In the genomic region with DNA sequence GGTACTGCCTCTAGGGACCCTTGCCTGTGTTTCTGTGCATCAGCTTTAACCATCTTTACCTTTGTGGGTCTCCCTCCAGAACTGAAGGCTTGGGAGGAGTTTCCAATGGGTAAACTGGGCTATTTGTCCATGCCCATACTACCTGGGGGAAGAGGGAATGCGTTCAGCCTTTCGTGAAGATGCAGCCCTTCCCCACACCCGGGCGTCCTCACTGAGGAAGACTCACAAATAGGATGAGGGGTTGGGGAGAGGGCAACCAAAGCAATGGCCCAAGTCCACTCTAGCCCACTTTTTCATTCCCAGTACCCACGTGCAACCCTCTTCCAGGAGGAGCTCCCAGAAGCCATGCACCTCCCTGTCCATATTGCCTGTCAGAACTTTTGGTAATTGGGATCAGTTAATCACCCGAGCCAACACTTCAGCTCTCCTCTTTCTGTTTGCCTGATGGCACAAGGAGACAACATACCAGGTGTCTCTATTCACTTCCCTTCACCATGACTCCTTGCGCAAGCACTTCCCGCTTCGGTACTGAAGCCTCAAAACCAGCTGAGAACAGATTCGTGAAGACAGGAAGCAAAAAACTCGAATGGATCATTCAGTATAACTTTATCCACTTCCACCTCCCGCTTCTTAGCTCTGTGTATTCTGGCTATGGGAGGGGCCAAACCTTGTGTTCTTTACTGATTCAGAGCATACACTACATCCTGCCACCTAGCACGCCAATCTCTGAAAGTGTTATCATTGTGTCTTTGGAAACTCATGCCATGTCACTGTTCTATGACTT, we compare ENCODE assay signal across 14 cellular contexts.
DNase-seq lines count a peak whose midpoint lies in the region; ATAC-seq and TF ChIP-seq lines count a peak whose summit lies in the region.
"Had no signal": no experiment of that assay in that cellular context is flagged by ENCODE, and none has a peak within 500 bp of the region (broad histone marks: within the 10 kb centered on the region; RNA-seq: fewer than 3 reads in every experiment).

No MANE protein-coding gene starts in this region.

- no peak for TF ChIP-seq CTCF in OCI-LY3 (IDR thresholded peaks at IDR 0.05; ENCODE audit: low read depth, low read length)

- H4K20me1 ChIP-seq in OCI-LY3 (ENCODE audit: insufficient read depth, low read length), result no peaks in the 10 kb centered on the region

- H3K9ac ChIP-seq in OCI-LY3 (ENCODE audit: low read length), result no peak overlapping the region

- no peaks in the 10 kb centered on the region for H3K27me3 ChIP-seq in OCI-LY3 (ENCODE audit: low read depth, low read length)

- H3K27me3 Mint-ChIP-seq in effector memory CD8-positive, alpha-beta T cell, result peaks cover 6 to 9% of the 10 kb centered on the region in 2 donors

- no peak overlapping the region for H3K27ac ChIP-seq in OCI-LY3 (ENCODE audit: low read length)

- H3K9me3 Mint-ChIP-seq in effector memory CD8-positive, alpha-beta T cell, result no peaks in the 10 kb centered on the region
- H3K9me3 Mint-ChIP-seq: nephron had no signal

- H3K36me3 Mint-ChIP-seq in effector memory CD8-positive, alpha-beta T cell (ENCODE audit: insufficient read depth), result no peaks in the 10 kb centered on the region

- H2AFZ ChIP-seq in OCI-LY3 (ENCODE audit: low read depth, low read length), result peak overlapping the region; percentile 62

- H3K4me3 Mint-ChIP-seq in effector memory CD8-positive, alpha-beta T cell, result no peak overlapping the region
- H3K4me3 Mint-ChIP-seq: nephron had no signal

- H3K4me3 ChIP-seq in OCI-LY3 (ENCODE audit: low read length), result peak overlapping the region; percentile 9
- H3K4me3 ChIP-seq: smooth muscle cell had no signal

- peak overlapping the region; percentile 55 to 56 for H3K27ac Mint-ChIP-seq in effector memory CD8-positive, alpha-beta T cell

- peaks cover 23% of the 10 kb centered on the region for H3K4me1 ChIP-seq in OCI-LY3 (ENCODE audit: low read length)

- ATAC-seq in GM18498 (IDR thresholded peaks at IDR 0.05; ENCODE audit: unreplicated experiment) (peak; percentile 45), HG02571 (IDR thresholded peaks at IDR 0.05; ENCODE audit: unreplicated experiment) (no peak), GM21390 (IDR thresholded peaks at IDR 0.05; ENCODE audit: unreplicated experiment) (no peak)
- ATAC-seq in effector memory CD8-positive, alpha-beta T cell (replicated peaks), result no peak
- ATAC-seq: PC-3 had no signal

- H3K79me2 ChIP-seq in OCI-LY3 (ENCODE audit: low read length), result no peaks in the 10 kb centered on the region

- H3K36me3 ChIP-seq in OCI-LY3 (replicated peaks; ENCODE audit: low read depth, low read length), result no peaks in the 10 kb centered on the region

- H3K4me2 ChIP-seq in OCI-LY3 (ENCODE audit: low read length), result peak overlapping the region; percentile 43
- H3K4me2 ChIP-seq: smooth muscle cell had no signal

- H3K4me1 Mint-ChIP-seq in effector memory CD8-positive, alpha-beta T cell (ENCODE audit: low read depth in 2 of 2), result peaks cover 4 to 8% of the 10 kb centered on the region in 2 donors

- H3K9me3 ChIP-seq in OCI-LY3 (ENCODE audit: insufficient read depth, low read length), result no peaks in the 10 kb centered on the region

- DNase-seq in CD1c-positive myeloid dendritic cell (ENCODE audit: extremely low spot score) (peak; percentile 63), retina (no peak), HT-29 (ENCODE audit: low spot score) (no peak)
- DNase-seq in effector memory CD8-positive, alpha-beta T cell, result no peak
- DNase-seq: activated gamma-delta T cell, NCI-H1694, PC-3, T-helper 9 cell had no signal
